In genomic region chr1:218436997-218437396, GRCh38 we compare ENCODE assay signal across 29 cellular contexts.
"Had no signal": no experiment of that assay in that cellular context is flagged by ENCODE, and none has a peak within 500 bp of the region (broad histone marks: within the 10 kb centered on the region; RNA-seq: fewer than 3 reads in every experiment).

No MANE protein-coding gene starts in this region.

- H2AFZ ChIP-seq: PC-9 had no signal

- H3K36me3 ChIP-seq: adrenal gland, MG63 had no signal

- H3K4me3 ChIP-seq: adrenal gland, MG63, PC-9, SJCRH30, SK-N-MC had no signal

- H3K4me1 ChIP-seq: adrenal gland had no signal

- DNase-seq: activated CD4-positive, alpha-beta T cell treated with anti-CD3 and anti-CD28 coated beads for 36 hours; activated CD4-positive, alpha-beta T cell treated with anti-CD3 and anti-CD28 coated beads, Interleukin-2, amount 10 ng/mL, durations not matched to agents 7 days and 5 days; activated CD4-positive, alpha-beta T cell treated with anti-CD3 and anti-CD28 coated beads, Interleukin-2, amount 50 U/mL, for 48 hours; activated CD8-positive, alpha-beta T cell treated with anti-CD3 and anti-CD28 coated beads, Interleukin-2, amount 10 ng/mL, durations not matched to agents 7 days and 5 days; activated gamma-delta T cell treated with Interleukin-2 at 50 U/mL for 16 hours; activated naive CD4-positive, alpha-beta T cell treated with anti-CD3 and anti-CD28 coated beads for 36 hours; activated T-cell treated with anti-CD3 and anti-CD28 coated beads, Interleukin-2, amount 50 U/mL, for 24 hours; adrenal gland; Kasumi-1; KG1; MG63; NCI-H1048; NCI-H1436; NCI-H1694; NCI-H1930; NCI-H2081 treated with DMSO at 0.1 percent for 48 hours; NCI-H226; NCI-H510A; NCI-H526; NCI-H748 treated with DMSO at 0.1 percent for 48 hours; NK-92 treated with Interleukin-12 subunit alpha and Interleukin-12 subunit beta, amount 100 ng/mL, for 24 hours; PC-9; SHP77; SJCRH30; T1000 had no signal

- H3K27ac ChIP-seq: adrenal gland, PC-9, SJCRH30, SK-N-MC had no signal

- ATAC-seq: activated CD4-positive, alpha-beta T cell treated with anti-CD3 and anti-CD28 coated beads for 36 hours; activated CD4-positive, CD25-positive, alpha-beta regulatory T cell treated with anti-CD3 and anti-CD28 coated beads, Interleukin-2, amount 50 U/mL, for 24 hours; activated CD8-positive, alpha-beta T cell treated with anti-CD3 and anti-CD28 coated beads, Interleukin-2, amount 10 ng/mL, durations not matched to agents 7 days and 5 days; activated naive CD4-positive, alpha-beta T cell treated with anti-CD3 and anti-CD28 coated beads, Interleukin-2, amount 50 U/mL, for 72 hours; WTC11 had no signal

- H3K9me3 ChIP-seq: adrenal gland, MG63, SJCRH30 had no signal

- H3K4me2 ChIP-seq: PC-9 had no signal

- H3K27me3 ChIP-seq: adrenal gland, MG63, SJCRH30 had no signal
